ENCODE assay signal across 8 cellular contexts in the genomic region with DNA sequence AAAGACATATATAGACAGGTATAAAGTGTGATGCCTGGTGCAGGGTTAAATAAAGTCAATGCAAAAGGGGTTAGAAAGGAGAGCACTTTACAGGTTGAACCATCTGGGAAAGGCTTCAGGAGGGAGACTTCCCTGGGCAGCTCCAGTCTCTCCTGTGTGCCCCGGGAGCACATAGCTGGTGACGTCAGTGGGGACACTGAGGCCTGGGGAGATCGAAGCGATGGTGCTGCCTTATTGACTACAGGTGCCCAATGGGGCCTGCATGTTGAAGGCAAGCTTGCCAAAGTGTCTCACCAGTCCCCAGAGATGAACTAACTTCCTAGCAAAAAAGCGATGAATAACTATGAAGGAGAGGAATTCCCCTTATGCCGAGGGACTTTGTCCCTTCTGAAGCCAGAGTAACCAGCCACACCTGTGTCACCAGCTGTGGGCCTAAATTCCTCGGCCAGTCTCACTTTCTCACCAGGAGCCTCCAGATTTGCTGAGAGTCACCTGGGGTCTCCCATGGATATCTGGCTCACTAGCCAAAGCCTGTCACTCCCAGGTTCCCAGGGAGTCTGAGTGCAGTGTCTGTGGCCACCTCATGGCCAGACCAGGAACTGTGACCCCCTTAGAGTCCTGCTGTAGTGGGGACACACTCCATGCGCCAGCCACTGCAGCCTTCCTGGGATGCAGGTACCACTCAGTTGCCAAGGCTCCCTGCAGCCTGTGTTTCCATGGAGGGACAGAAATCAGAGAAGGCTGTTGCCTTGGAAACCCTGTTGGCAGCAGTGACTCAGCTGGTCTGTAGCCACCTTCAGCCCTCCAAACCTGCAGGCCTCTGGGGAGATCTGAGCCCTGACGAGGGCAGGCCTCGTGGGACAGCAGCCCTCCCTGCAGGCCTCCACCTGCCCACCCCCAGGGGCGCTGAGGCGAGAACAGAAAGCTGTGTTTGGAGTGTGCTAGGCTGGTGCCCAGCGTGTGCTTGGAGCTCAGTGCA.
DNase-seq lines count a peak whose midpoint lies in the region; ATAC-seq and TF ChIP-seq lines count a peak whose summit lies in the region.

No MANE protein-coding gene starts in this region.

- H3K4me3 Mint-ChIP-seq in memory B cell = no peak overlapping the region
- H3K4me3 Mint-ChIP-seq in T-helper 2 cell treated with Interferon-gamma antibody and Interleukin-4, amounts not matched to agents 5 μg/mL and 100 μg/mL, for 36 hours = no peak overlapping the region

- H3K36me3 Mint-ChIP-seq in memory B cell = peaks cover 23% of the 10 kb centered on the region
- H3K36me3 Mint-ChIP-seq in T-helper 2 cell treated with Interferon-gamma antibody and Interleukin-4, amounts not matched to agents 5 μg/mL and 100 μg/mL, for 36 hours (ENCODE audit: low read depth) = peaks cover 2% of the 10 kb centered on the region

- peaks cover 8% of the 10 kb centered on the region for H3K9me3 Mint-ChIP-seq in memory B cell
- H3K9me3 Mint-ChIP-seq in T-helper 2 cell treated with Interferon-gamma antibody and Interleukin-4, amounts not matched to agents 5 μg/mL and 100 μg/mL, for 36 hours = peaks cover 6% of the 10 kb centered on the region

- peaks cover 4% of the 10 kb centered on the region for H3K27me3 Mint-ChIP-seq in memory B cell
- H3K27me3 Mint-ChIP-seq in T-helper 2 cell treated with Interferon-gamma antibody and Interleukin-4, amounts not matched to agents 5 μg/mL and 100 μg/mL, for 36 hours (ENCODE audit: low read depth) = peaks cover 2% of the 10 kb centered on the region

- peak; percentile 39 for DNase-seq in EH (ENCODE audit: low read depth)
- no peak for DNase-seq in memory B cell (ENCODE audit: low spot score in 2 of 2)
- DNase-seq in SW 1271 (lab: John Stamatoyannopoulos, UW) = no peak
- DNase-seq in T-helper 2 cell treated with Interferon-gamma antibody and Interleukin-4, amounts not matched to agents 5 μg/mL and 100 μg/mL, for 36 hours (ENCODE audit: low spot score) = no peak
- no peak for DNase-seq in HEK293T (ENCODE audit: extremely low spot score)

- H3K27ac Mint-ChIP-seq in memory B cell = no peak overlapping the region
- no peak overlapping the region for H3K27ac Mint-ChIP-seq in T-helper 2 cell treated with Interferon-gamma antibody and Interleukin-4, amounts not matched to agents 5 μg/mL and 100 μg/mL, for 36 hours

- CTCF ChIA-PET in HEK293T (lab: Yijun Ruan, JAX) = no interaction called here

- ATAC-seq in HG03108 (IDR thresholded peaks at IDR 0.05; ENCODE audit: unreplicated experiment) (peak; percentile 72), SK-N-SH treated with all-trans-retinoic acid at 6 μM for 48 hours (peak; percentile 67), memory B cell (ENCODE audit: low read depth) (peak; percentile 44), GM19455 (IDR thresholded peaks at IDR 0.05; ENCODE audit: unreplicated experiment) (no peak)

- peaks cover 3% of the 10 kb centered on the region for H3K4me1 Mint-ChIP-seq in memory B cell
- H3K4me1 Mint-ChIP-seq in T-helper 2 cell treated with Interferon-gamma antibody and Interleukin-4, amounts not matched to agents 5 μg/mL and 100 μg/mL, for 36 hours (ENCODE audit: low read depth) = no peaks in the 10 kb centered on the region

- POLR2A ChIA-PET in HEK293T (lab: Yijun Ruan, JAX) = no interaction called here

TF ChIP-seq in SK-N-SH treated with all-trans-retinoic acid at 6 μM for 48 hours, 23 proteins besides CTCF, POLR2A, EP300 and RAD21 (continues in another document):
- TF ChIP-seq, protein P1, sequence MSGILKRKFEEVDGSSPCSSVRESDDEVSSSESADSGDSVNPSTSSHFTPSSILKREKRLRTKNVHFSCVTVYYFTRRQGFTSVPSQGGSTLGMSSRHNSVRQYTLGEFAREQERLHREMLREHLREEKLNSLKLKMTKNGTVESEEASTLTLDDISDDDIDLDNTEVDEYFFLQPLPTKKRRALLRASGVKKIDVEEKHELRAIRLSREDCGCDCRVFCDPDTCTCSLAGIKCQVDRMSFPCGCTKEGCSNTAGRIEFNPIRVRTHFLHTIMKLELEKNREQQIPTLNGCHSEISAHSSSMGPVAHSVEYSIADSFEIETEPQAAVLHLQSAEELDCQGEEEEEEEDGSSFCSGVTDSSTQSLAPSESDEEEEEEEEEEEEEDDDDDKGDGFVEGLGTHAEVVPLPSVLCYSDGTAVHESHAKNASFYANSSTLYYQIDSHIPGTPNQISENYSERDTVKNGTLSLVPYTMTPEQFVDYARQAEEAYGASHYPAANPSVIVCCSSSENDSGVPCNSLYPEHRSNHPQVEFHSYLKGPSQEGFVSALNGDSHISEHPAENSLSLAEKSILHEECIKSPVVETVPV (CRISPR knock-in tag; IDR thresholded peaks at IDR 0.05) = no peak
- TF ChIP-seq TOX (CRISPR knock-in tag; IDR thresholded peaks at IDR 0.05; ENCODE audit: borderline replicate concordance) (no peak), BACH2 (CRISPR knock-in tag; IDR thresholded peaks at IDR 0.05; ENCODE audit: borderline replicate concordance) (no peak), RARB (CRISPR knock-in tag; IDR thresholded peaks at IDR 0.05) (no peak), ARNTL (CRISPR knock-in tag; IDR thresholded peaks at IDR 0.05; ENCODE audit: borderline replicate concordance, low read depth) (no peak)
- TF ChIP-seq, protein P2, sequence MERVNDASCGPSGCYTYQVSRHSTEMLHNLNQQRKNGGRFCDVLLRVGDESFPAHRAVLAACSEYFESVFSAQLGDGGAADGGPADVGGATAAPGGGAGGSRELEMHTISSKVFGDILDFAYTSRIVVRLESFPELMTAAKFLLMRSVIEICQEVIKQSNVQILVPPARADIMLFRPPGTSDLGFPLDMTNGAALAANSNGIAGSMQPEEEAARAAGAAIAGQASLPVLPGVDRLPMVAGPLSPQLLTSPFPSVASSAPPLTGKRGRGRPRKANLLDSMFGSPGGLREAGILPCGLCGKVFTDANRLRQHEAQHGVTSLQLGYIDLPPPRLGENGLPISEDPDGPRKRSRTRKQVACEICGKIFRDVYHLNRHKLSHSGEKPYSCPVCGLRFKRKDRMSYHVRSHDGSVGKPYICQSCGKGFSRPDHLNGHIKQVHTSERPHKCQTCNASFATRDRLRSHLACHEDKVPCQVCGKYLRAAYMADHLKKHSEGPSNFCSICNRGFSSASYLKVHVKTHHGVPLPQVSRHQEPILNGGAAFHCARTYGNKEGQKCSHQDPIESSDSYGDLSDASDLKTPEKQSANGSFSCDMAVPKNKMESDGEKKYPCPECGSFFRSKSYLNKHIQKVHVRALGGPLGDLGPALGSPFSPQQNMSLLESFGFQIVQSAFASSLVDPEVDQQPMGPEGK (CRISPR knock-in tag; IDR thresholded peaks at IDR 0.05; ENCODE audit: borderline replicate concordance) = no peak

TF ChIP-seq in HEK293T, 16 proteins besides CTCF, POLR2A, EP300 and RAD21:
- no peak for TF ChIP-seq LEF1 (IDR thresholded peaks at IDR 0.05; ENCODE audit: borderline replicate concordance)
- no peak for TF ChIP-seq L3MBTL2 (conservative IDR thresholded peaks at IDR 0.05)
- TF ChIP-seq BHLHE40 (IDR thresholded peaks at IDR 0.05; ENCODE audit: borderline replicate concordance) = no peak
- TF ChIP-seq FOXK2 (IDR thresholded peaks at IDR 0.05) = no peak
- no peak for TF ChIP-seq ZNF384 (IDR thresholded peaks at IDR 0.05)
- TF ChIP-seq ELF4 (IDR thresholded peaks at IDR 0.05) = no peak
- TF ChIP-seq FOXA1 (IDR thresholded peaks at IDR 0.05) = no peak
- no peak for TF ChIP-seq TARDBP (IDR thresholded peaks at IDR 0.05)
